ENCODE assay signal across 11 cellular contexts in the genomic region with DNA sequence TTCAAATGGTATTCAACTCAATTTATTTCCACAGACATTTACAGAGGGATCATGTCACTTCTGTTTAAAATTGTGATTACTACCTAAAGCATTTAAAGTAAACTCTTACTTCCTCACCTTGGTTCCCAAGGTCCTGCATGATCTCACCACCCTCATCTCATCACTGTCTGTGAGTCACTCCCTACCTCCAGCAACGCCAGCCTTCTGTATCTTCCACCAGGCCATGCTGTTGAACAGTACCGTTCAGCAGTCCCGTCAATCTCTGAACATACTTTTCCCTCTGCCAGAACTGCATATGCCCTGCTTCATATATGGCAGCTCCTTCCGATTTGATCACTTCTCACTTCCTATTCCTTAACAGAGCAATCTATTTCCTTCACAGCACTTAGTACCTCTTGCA. TPM values are rescaled to one million over a fixed set of nuclear protein-coding genes. Genes with fewer than 3 reads are reported as not detected.
A peak's percentile ranks its signal among the peaks of the same experiment; 100 is the strongest.
DNase-seq lines count a peak whose midpoint lies in the region; ATAC-seq, FAIRE-seq and TF ChIP-seq lines count a peak whose summit lies in the region.
"Had no signal": no experiment of that assay in that cellular context is flagged by ENCODE, and none has a peak within 500 bp of the region (broad histone marks: within the 10 kb centered on the region; RNA-seq: fewer than 3 reads in every experiment).

No MANE protein-coding gene starts in this region.

- ATAC-seq in Panc1 = no peak
- no peak for ATAC-seq in stimulated activated naive B cell treated with anti-CD40 and anti-IgM and Interleukin-4, amounts not matched to agents 10 μg/mL and 1 μg/mL and 100 μg/mL, for 72 hours (replicated peaks)

- H3K4me1 ChIP-seq in Panc1 (ENCODE audit: control insufficient read depth, insufficient read depth, low read length) (peaks cover 13% of the 10 kb centered on the region), hepatocyte (ENCODE audit: insufficient read depth) (peaks cover 24% of the 10 kb centered on the region)

- H3K27ac Mint-ChIP-seq in stimulated activated naive B cell treated with anti-CD40 and anti-IgM and Interleukin-4, amounts not matched to agents 10 μg/mL and 1 μg/mL and 100 μg/mL, for 72 hours = no peak overlapping the region

- WGBS in hepatocyte (ENCODE audit: low lambda C conversion rate, missing lambda C conversion rate) = 76% methylated on average over 4 of the region's 4 CpGs

- POLR2A ChIA-PET in Panc1 (lab: Charles Lee) = no interaction called here

- BruUV-seq in Panc1 (replicated peaks; lab: Mats Ljungman, UMichigan) = TSS peak; percentile 47

- peak; percentile 17 for DNase-seq in stimulated activated CD4-positive, alpha-beta T cell treated with anti-CD3 and anti-CD28 coated beads, Interleukin-15, amount 100 ng/mL, for 24 hours
- no peak for DNase-seq in stimulated activated CD4-positive, alpha-beta T cell treated with anti-CD3 and anti-CD28 coated beads, Interleukin-4, amount 100 ng/mL, for 1 hour
- no peak for DNase-seq in Panc1 (ENCODE audit: low read depth, low spot score)
- peak; percentile 31 for DNase-seq in hepatocyte (ENCODE audit: low spot score)
- DNase-seq in urothelium cell line (ENCODE audit: low spot score) = peak; percentile 31
- no peak for DNase-seq in NCI-H2107 (lab: John Stamatoyannopoulos, UW)
- no peak for DNase-seq in stimulated activated naive B cell treated with anti-CD40 and anti-IgM and Interleukin-4, amounts not matched to agents 10 μg/mL and 1 μg/mL and 100 μg/mL, for 72 hours
- DNase-seq in stimulated activated CD8-positive, alpha-beta memory T cell treated with anti-CD3 and anti-CD28 coated beads, Interleukin-4, amount 100 ng/mL, for 48 hours = no peak
- DNase-seq: NCI-H510A; stimulated activated CD4-positive, alpha-beta T cell treated with anti-CD3 and anti-CD28 coated beads, Interleukin-4, amount 100 ng/mL, for 24 hours had no signal

- H3K4me2 ChIP-seq in hepatocyte = peak overlapping the region; percentile 83

- H3K79me2 ChIP-seq in hepatocyte = peaks cover 40% of the 10 kb centered on the region

- H3K27ac ChIP-seq in Panc1 (ENCODE audit: low read length) = no peak overlapping the region
- no peak overlapping the region for H3K27ac ChIP-seq in hepatocyte
- H3K27ac ChIP-seq: thoracic aorta had no signal

- H3K27me3 ChIP-seq in Panc1 (ENCODE audit: control insufficient read depth, insufficient read depth, low read length) (no peaks in the 10 kb centered on the region), hepatocyte (peaks cover 9% of the 10 kb centered on the region)

- peaks cover 13 to 15% of the 10 kb centered on the region in 2 donors for H3K27me3 Mint-ChIP-seq in stimulated activated naive B cell treated with anti-CD40 and anti-IgM and Interleukin-4, amounts not matched to agents 10 μg/mL and 1 μg/mL and 100 μg/mL, for 72 hours

- peaks cover 16% of the 10 kb centered on the region for H4K20me1 ChIP-seq in hepatocyte (ENCODE audit: insufficient read depth, poor library complexity, severe bottlenecking)

- H3K36me3 Mint-ChIP-seq in stimulated activated naive B cell treated with anti-CD40 and anti-IgM and Interleukin-4, amounts not matched to agents 10 μg/mL and 1 μg/mL and 100 μg/mL, for 72 hours = peaks cover 13% of the 10 kb centered on the region in 2 donors

- in situ Hi-C loops in Panc1 (cut with HindIII; ENCODE audit: low pct_unique_long_range_greater_than_20kb, low sequenced_read_pairs) = no loop called here

- H3K9me3 ChIP-seq in Panc1 (ENCODE audit: control insufficient read depth, insufficient read depth, low read depth, low read length) (no peaks in the 10 kb centered on the region), hepatocyte (ENCODE audit: low read depth) (no peaks in the 10 kb centered on the region)
- H3K9me3 ChIP-seq: thoracic aorta had no signal

- peaks cover 20 to 36% of the 10 kb centered on the region in 2 donors for H3K4me1 Mint-ChIP-seq in stimulated activated naive B cell treated with anti-CD40 and anti-IgM and Interleukin-4, amounts not matched to agents 10 μg/mL and 1 μg/mL and 100 μg/mL, for 72 hours

- CTCF ChIA-PET in Panc1 (lab: Charles Lee) = no interaction called here

- H2AFZ ChIP-seq in hepatocyte = no peak overlapping the region

- no peaks in the 10 kb centered on the region for H3K9me3 Mint-ChIP-seq in stimulated activated naive B cell treated with anti-CD40 and anti-IgM and Interleukin-4, amounts not matched to agents 10 μg/mL and 1 μg/mL and 100 μg/mL, for 72 hours

- H3K9me2 ChIP-seq in hepatocyte (replicated peaks; ENCODE audit: insufficient read depth) = no peaks in the 10 kb centered on the region

- H3K4me3 ChIP-seq in Panc1 (ENCODE audit: low read depth in 2 of 2, low read length in 2 of 2) (no peak overlapping the region), hepatocyte (no peak overlapping the region)

- intact Hi-C loops in Panc1 (cut with micrococcal nuclease; ENCODE audit: unreplicated experiment) = no loop called here

- FAIRE-seq in urothelium cell line (lab: Jason Lieb, UNC) = no peak

- no peak overlapping the region for H3K4me3 Mint-ChIP-seq in stimulated activated naive B cell treated with anti-CD40 and anti-IgM and Interleukin-4, amounts not matched to agents 10 μg/mL and 1 μg/mL and 100 μg/mL, for 72 hours

- H3K36me3 ChIP-seq in Panc1 (ENCODE audit: control insufficient read depth, insufficient read depth, low read length) = peaks cover 8% of the 10 kb centered on the region
- H3K36me3 ChIP-seq in hepatocyte (replicated peaks; ENCODE audit: insufficient read depth, low read depth) = no peaks in the 10 kb centered on the region

- TF ChIP-seq CTCF in Panc1 (IDR thresholded peaks at IDR 0.05) = no peak
- no peak for TF ChIP-seq CTCF in hepatocyte (IDR thresholded peaks at IDR 0.05; ENCODE audit: poor library complexity)

RNA-seq across cellular contexts. Expression of a gene that starts 2.0 kb away (rescaled TPM):
- total RNA-seq in Panc1 (2021; ENCODE audit: unreplicated experiment) (22.3 TPM), hepatocyte (50.7 and 58.1 TPM in 2 replicates)
- polyA plus RNA-seq in Panc1 (2012; ENCODE audit: insufficient read length) = 15.2 TPM
- polyA plus RNA-seq in hepatocyte = 28.0 and 29.3 TPM in 2 replicates

RNA-seq across cellular contexts. Expression of a gene that starts 36.1 kb away (rescaled TPM):
- 736 TPM for total RNA-seq in Panc1 (2021; ENCODE audit: unreplicated experiment)
- polyA plus RNA-seq in Panc1 (2012; ENCODE audit: insufficient read length) = 456 TPM
- 298 and 316 TPM in 2 replicates for total RNA-seq in hepatocyte
- polyA plus RNA-seq in hepatocyte = 337 and 346 TPM in 2 replicates

Comparison
In these comparisons a context has a peak if more than half of its experiments do, and no peak if none do; other contexts are left out.
1. DNase-seq: peak in stimulated activated CD4-positive, alpha-beta T cell treated with anti-CD3 and anti-CD28 coated beads, Interleukin-15, amount 100 ng/mL, for 24 hours (single experiment), hepatocyte (single experiment) and urothelium cell line (single experiment); none in stimulated activated CD4-positive, alpha-beta T cell treated with anti-CD3 and anti-CD28 coated beads, Interleukin-4, amount 100 ng/mL, for 1 hour (single experiment), Panc1 (single experiment), NCI-H2107 (single experiment), stimulated activated naive B cell treated with anti-CD40 and anti-IgM and Interleukin-4, amounts not matched to agents 10 μg/mL and 1 μg/mL and 100 μg/mL, for 72 hours (single experiment) and stimulated activated CD8-positive, alpha-beta memory T cell treated with anti-CD3 and anti-CD28 coated beads, Interleukin-4, amount 100 ng/mL, for 48 hours (single experiment).